In the genomic region with DNA sequence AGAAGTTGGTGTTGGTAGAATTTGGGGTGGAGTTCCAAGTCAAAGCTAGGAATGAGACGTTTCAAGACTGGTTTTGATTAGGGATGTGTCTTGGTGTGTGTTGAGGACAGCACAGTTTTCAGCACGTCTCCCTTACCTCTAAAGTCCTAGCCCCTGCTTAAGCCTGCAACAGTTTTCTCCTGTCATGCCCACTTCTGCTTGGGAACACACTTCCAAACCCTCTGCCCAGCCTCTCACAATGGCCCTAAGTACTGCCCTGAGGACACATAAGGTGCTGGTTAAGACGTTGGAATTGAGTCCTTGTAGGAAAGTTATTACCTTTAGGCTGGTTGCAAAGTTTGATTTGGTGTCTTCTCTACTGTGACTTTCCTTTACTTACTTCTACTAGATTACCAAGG, we compare ENCODE assay signal across 9 cellular contexts. TPM values are rescaled to one million over a fixed set of nuclear protein-coding genes. Genes with fewer than 3 reads are reported as not detected.
DNase-seq lines count a peak whose midpoint lies in the region; ATAC-seq and TF ChIP-seq lines count a peak whose summit lies in the region.
"Had no signal": no experiment of that assay in that cellular context is flagged by ENCODE, and none has a peak within 500 bp of the region (broad histone marks: within the 10 kb centered on the region; RNA-seq: fewer than 3 reads in every experiment).

No MANE protein-coding gene starts in this region.

- no peak for ATAC-seq in activated naive CD8-positive, alpha-beta T cell treated with anti-CD3 and anti-CD28 coated beads, Interleukin-2, amount 10 ng/mL, durations not matched to agents 7 days and 5 days (ENCODE audit: low read depth)
- ATAC-seq in left lung (peak; percentile 2), GM21825 (IDR thresholded peaks at IDR 0.05; ENCODE audit: unreplicated experiment) (no peak)

- peaks cover 6% of the 10 kb centered on the region; the same call in 1 of the 2 replicates for H3K36me3 Mint-ChIP-seq in HFFc6 (ENCODE audit: low read depth)
- H3K36me3 Mint-ChIP-seq in activated naive CD8-positive, alpha-beta T cell treated with anti-CD3 and anti-CD28 coated beads, Interleukin-2, amount 10 ng/mL, durations not matched to agents 7 days and 5 days, result peaks cover 7% of the 10 kb centered on the region

- DNase-seq in AG04449 (ENCODE audit: low read depth, low spot score) (no peak), HFFc6 (no peak), left lung (no peak), NCI-H524 treated with DMSO at 0.1 percent for 48 hours (lab: John Stamatoyannopoulos, UW) (no peak), spleen (no peak), DMS114 treated with DMSO at 0.1 percent for 48 hours (lab: John Stamatoyannopoulos, UW; ENCODE audit: unreplicated experiment) (no peak)
- no peak for DNase-seq in activated naive CD8-positive, alpha-beta T cell treated with anti-CD3 and anti-CD28 coated beads, Interleukin-2, amount 10 ng/mL, durations not matched to agents 7 days and 5 days

- POLR2A ChIA-PET in AG04449 (lab: Yijun Ruan, JAX), result interaction anchor here (0.8 kb wide), 1 partner anchor 10 kb away, joined by 3 read pairs; no protein-coding TSS in a partner anchor
- POLR2A ChIA-PET in activated naive CD8-positive, alpha-beta T cell treated with anti-CD3 and anti-CD28 coated beads, Interleukin-2, amount 10 ng/mL, durations not matched to agents 7 days and 5 days (lab: Charles Lee), result no interaction called here

- 41 to 68% (median 48%) methylated on average over 3 of the region's 3 CpGs for WGBS in spleen, 5 donors

- TF ChIP-seq POLR2A in spleen (IDR thresholded peaks at IDR 0.05), result no peak

- no peaks in the 10 kb centered on the region for H3K9me3 Mint-ChIP-seq in HFFc6
- H3K9me3 Mint-ChIP-seq in activated naive CD8-positive, alpha-beta T cell treated with anti-CD3 and anti-CD28 coated beads, Interleukin-2, amount 10 ng/mL, durations not matched to agents 7 days and 5 days, result no peaks in the 10 kb centered on the region

- H3K4me1 ChIP-seq in left lung (peaks cover 0 to 31% of the 10 kb centered on the region in 2 donors), spleen (peaks cover 4 to 30% (median 19%) of the 10 kb centered on the region in 6 donors)

- no peaks in the 10 kb centered on the region; the same call in 1 of the 2 replicates for H3K27me3 Mint-ChIP-seq in HFFc6 (ENCODE audit: insufficient read depth)
- peaks cover 5% of the 10 kb centered on the region for H3K27me3 Mint-ChIP-seq in activated naive CD8-positive, alpha-beta T cell treated with anti-CD3 and anti-CD28 coated beads, Interleukin-2, amount 10 ng/mL, durations not matched to agents 7 days and 5 days

- H3K4me1 Mint-ChIP-seq in HFFc6 (ENCODE audit: low read depth), result peaks cover 63% of the 10 kb centered on the region
- peaks cover 27% of the 10 kb centered on the region for H3K4me1 Mint-ChIP-seq in activated naive CD8-positive, alpha-beta T cell treated with anti-CD3 and anti-CD28 coated beads, Interleukin-2, amount 10 ng/mL, durations not matched to agents 7 days and 5 days

- intact Hi-C loops in left lung (cut with DNase I) (no loop called here), spleen (cut with DNase I; ENCODE audit: low total_unique reads) (no loop called here)

- no peak for TF ChIP-seq CTCF in AG04449 (IDR thresholded peaks at IDR 0.05; ENCODE audit: insufficient read depth, low read length, missing control alignments)
- TF ChIP-seq CTCF in HFFc6 (IDR thresholded peaks at IDR 0.05), result no peak
- no peak for TF ChIP-seq CTCF in left lung (IDR thresholded peaks at IDR 0.05)
- no peak for TF ChIP-seq CTCF in spleen (IDR thresholded peaks at IDR 0.05 in 8 of 11, conservative IDR thresholded peaks at IDR 0.05 in 3 of 11)

- CTCF ChIA-PET in AG04449 (lab: Yijun Ruan, JAX), result interaction anchor here (1.2 to 4.6 kb wide), 3 partner anchors 9 to 53 kb away, joined by 3 to 38 read pairs (median 3); no protein-coding TSS in a partner anchor

- H3K27me3 ChIP-seq in left lung (peaks cover 0 to 25% of the 10 kb centered on the region in 2 donors), spleen (replicated peaks in 1 of 7) (peaks cover 0 to 49% (median 20%) of the 10 kb centered on the region in 7 donors)

- H3K9me3 ChIP-seq in left lung, result no peaks in the 10 kb centered on the region
- H3K9me3 ChIP-seq in spleen, result no peaks in the 10 kb centered on the region

- H3K27ac Mint-ChIP-seq in HFFc6, result peak overlapping the region; percentile 95
- H3K27ac Mint-ChIP-seq in activated naive CD8-positive, alpha-beta T cell treated with anti-CD3 and anti-CD28 coated beads, Interleukin-2, amount 10 ng/mL, durations not matched to agents 7 days and 5 days, result peak overlapping the region; percentile 75

- H3K4me3 ChIP-seq in AG04449 (ENCODE audit: low read depth, low read length) (peak overlapping the region; percentile 69), left lung (peak overlapping the region in 1 of 2 donors; percentile 70), spleen (peak overlapping the region in 1 of 8 donors; percentile 92)

- H3K4me3 Mint-ChIP-seq in HFFc6, result peak overlapping the region; percentile 88
- H3K4me3 Mint-ChIP-seq in activated naive CD8-positive, alpha-beta T cell treated with anti-CD3 and anti-CD28 coated beads, Interleukin-2, amount 10 ng/mL, durations not matched to agents 7 days and 5 days, result peak overlapping the region; percentile 81

- H3K36me3 ChIP-seq in left lung (peaks cover 0 to 11% of the 10 kb centered on the region in 2 donors), spleen (peaks cover 0 to 10% (median under 1%) of the 10 kb centered on the region in 6 donors)

- H3K27ac ChIP-seq in left lung (peak overlapping the region; percentile 15 to 53), spleen (no peak overlapping the region)
- H3K27ac ChIP-seq: HL-60 had no signal

RNA-seq across cellular contexts. Expression of a gene that starts 0.7 kb away (rescaled TPM):
- 10 to 100 TPM; 23.1 to 47.1 (median 39.9) TPM for total RNA-seq in HFFc6 (2021; fragmentation: NEBNext Ultra II Directional; extraction: Animal tissue kit (Norgen Biotek cat#: 25700))
- 10 to 100 TPM in 1 of 2 experiments, 1 to 10 TPM in 1; 8.6 to 11.8 TPM for total RNA-seq in activated naive CD8-positive, alpha-beta T cell treated with anti-CD3 and anti-CD28 coated beads, Interleukin-2, amount 10 ng/mL, durations not matched to agents 7 days and 5 days
- total RNA-seq in left lung (10 to 100 TPM; 12.1 to 14.1 TPM), spleen (1 to 10 TPM; 1.1 to 3.7 (median 2.1) TPM)
- 1 to 10 TPM in 2 of 3 donors, under 1 TPM in 1; 0.67 to 1.4 (median 1.3) TPM for polyA plus RNA-seq in spleen

Comparison
In these comparisons a context has a peak if more than half of its experiments do, and no peak if none do; other contexts are left out.
1. H3K27ac ChIP-seq: peak in left lung (2 of 2); none in spleen (0 of 8).